ENCODE assay signal across 8 cellular contexts in genomic region chr11:95092549-95093324, GRCh38. TPM values are rescaled to one million over a fixed set of nuclear protein-coding genes. Genes with fewer than 3 reads are reported as not detected.
DNase-seq lines count a peak whose midpoint lies in the region; TF ChIP-seq lines count a peak whose summit lies in the region.

No MANE protein-coding gene starts in this region.

- H4K20me1 ChIP-seq in neural cell (ENCODE audit: insufficient read depth): no peaks in the 10 kb centered on the region

- DNase-seq in stimulated activated CD4-positive, alpha-beta T cell treated with anti-CD3 and anti-CD28 coated beads, Interleukin-12 subunit alpha, Interleukin-12 subunit beta, amount 100 ng/mL, for 48 hours (ENCODE audit: low read depth in 2 of 3, low spot score in 1 of 3): peak in 2 of 3 donors; percentile 23 to 26
- DNase-seq in stimulated activated CD4-positive, alpha-beta T cell treated with anti-CD3 and anti-CD28 coated beads, Interleukin-12 subunit alpha, Interleukin-12 subunit beta, amount 100 ng/mL, for 4 hours: no peak
- DNase-seq in RWPE1 (ENCODE audit: low spot score) (peak; percentile 37), colonic mucosa (peak; percentile 83), NCI-H1930 (lab: John Stamatoyannopoulos, UW) (no peak), putamen (ENCODE audit: low spot score) (no peak)
- no peak for DNase-seq in activated CD4-positive, CD25-positive, alpha-beta regulatory T cell (lab: John Stamatoyannopoulos, UW)

- H3K27ac ChIP-seq in RWPE1 (peak overlapping the region; percentile 18; the same call in 1 of the 2 replicates), colonic mucosa (peak overlapping the region; percentile 75), neural cell (ENCODE audit: low read length) (no peak overlapping the region)

- no peak for TF ChIP-seq EP300 in neural cell (conservative IDR thresholded peaks at IDR 0.05; ENCODE audit: poor library complexity, severe bottlenecking)

- CTCF ChIA-PET in RWPE1 (lab: Yijun Ruan, JAX): interaction anchor here (0.7 to 1.5 kb wide), 5 partner anchors 11 to 32 kb away, joined by 3 to 6 read pairs (median 3); no protein-coding TSS in a partner anchor

- H3K4me2 ChIP-seq in neural cell (ENCODE audit: low read length): no peak overlapping the region

- H3K4me3 ChIP-seq in colonic mucosa (no peak overlapping the region), neural cell (ENCODE audit: low read length) (no peak overlapping the region)

- H3K9me2 ChIP-seq in neural cell (ENCODE audit: insufficient read depth, low read length): no peaks in the 10 kb centered on the region

- H3K27me3 ChIP-seq in colonic mucosa (no peaks in the 10 kb centered on the region), neural cell (ENCODE audit: insufficient read depth, low read depth, low read length) (no peaks in the 10 kb centered on the region)

- H2AFZ ChIP-seq in neural cell (ENCODE audit: low read depth, low read length): no peak overlapping the region

- no peaks in the 10 kb centered on the region for H3K79me2 ChIP-seq in neural cell (replicated peaks; ENCODE audit: insufficient read depth, low read length)

- no peak for TF ChIP-seq RAD21 in neural cell (conservative IDR thresholded peaks at IDR 0.05)

- H3K9ac ChIP-seq in colonic mucosa (ENCODE audit: low read depth in 2 of 2, low read length in 2 of 2) (peak overlapping the region in 1 of 2 donors; percentile 66), neural cell (ENCODE audit: low read length) (no peak overlapping the region)

- H3F3A ChIP-seq in neural cell (ENCODE audit: insufficient read depth, low read length, poor library complexity, severe bottlenecking): peaks cover 9% of the 10 kb centered on the region

- H3K9me3 ChIP-seq in colonic mucosa: no peaks in the 10 kb centered on the region
- no peaks in the 10 kb centered on the region for H3K9me3 ChIP-seq in neural cell (ENCODE audit: low read length)

- peaks cover 26% of the 10 kb centered on the region for H3K4me1 ChIP-seq in colonic mucosa

- H3K36me3 ChIP-seq in colonic mucosa: no peaks in the 10 kb centered on the region
- no peaks in the 10 kb centered on the region for H3K36me3 ChIP-seq in neural cell (ENCODE audit: insufficient read depth, low read length)

- intact Hi-C loops in colonic mucosa (cut with DNase I): no loop called here

- POLR2A ChIA-PET in RWPE1 (lab: Yijun Ruan, JAX; ENCODE audit: low non-redundant PET): interaction anchor here (0.6 kb wide), 1 partner anchor 1292 kb away, joined by 3 read pairs; no protein-coding TSS in a partner anchor

- TF ChIP-seq CTCF in RWPE1 (conservative IDR thresholded peaks at IDR 0.05; ENCODE audit: low read depth) (no peak; the same call in 1 of the 2 replicates), colonic mucosa (IDR thresholded peaks at IDR 0.05) (peak; percentile 42), neural cell (IDR thresholded peaks at IDR 0.05; ENCODE audit: poor library complexity, severe bottlenecking) (peak; percentile 22)

TF ChIP-seq in neural cell, 6 proteins besides CTCF, POLR2A, EP300 and RAD21:
- TF ChIP-seq TAF1 (IDR thresholded peaks at IDR 0.05; ENCODE audit: low read depth) (no peak), MXI1 (conservative IDR thresholded peaks at IDR 0.05; ENCODE audit: poor library complexity, severe bottlenecking) (no peak), POLR2AphosphoS5 (IDR thresholded peaks at IDR 0.05) (no peak), EZH2 (IDR thresholded peaks at IDR 0.05; ENCODE audit: borderline replicate concordance, insufficient read depth, low read length, poor library complexity, severe bottlenecking) (no peak), REST (IDR thresholded peaks at IDR 0.05; ENCODE audit: borderline replicate concordance) (no peak), SMC3 (conservative IDR thresholded peaks at IDR 0.05; ENCODE audit: poor library complexity) (no peak)

RNA-seq across cellular contexts. Expression of gene ENDOD1, which starts 3.1 kb away (rescaled TPM):
- total RNA-seq in colonic mucosa: 10 to 100 TPM; 68.1 to 71.8 TPM
- polyA plus RNA-seq in neural cell: 3.1 and 4.9 TPM in 2 replicates
- 10.7 and 14.6 TPM in 2 replicates for polyA minus RNA-seq in neural cell

RNA-seq across cellular contexts. Expression of gene SRSF8, which starts 26.0 kb away (rescaled TPM):
- total RNA-seq in colonic mucosa: 10 to 100 TPM; 39.4 to 43.4 TPM
- polyA plus RNA-seq in neural cell: 44.6 and 54.6 TPM in 2 replicates
- polyA minus RNA-seq in neural cell: 41.7 and 43.3 TPM in 2 replicates

RNA-seq across cellular contexts. Expression of gene KDM4F, which starts 43.5 kb away (rescaled TPM):
- not detected for total RNA-seq in colonic mucosa
- not detected in 2 replicates for polyA plus RNA-seq in neural cell
- not detected in 2 replicates for polyA minus RNA-seq in neural cell

Comparison
In these comparisons a context has a peak if more than half of its experiments do, and no peak if none do; other contexts are left out.
1. DNase-seq: peak in stimulated activated CD4-positive, alpha-beta T cell treated with anti-CD3 and anti-CD28 coated beads, Interleukin-12 subunit alpha, Interleukin-12 subunit beta, amount 100 ng/mL, for 48 hours (2 of 3), RWPE1 (single experiment) and colonic mucosa (single experiment); none in stimulated activated CD4-positive, alpha-beta T cell treated with anti-CD3 and anti-CD28 coated beads, Interleukin-12 subunit alpha, Interleukin-12 subunit beta, amount 100 ng/mL, for 4 hours (single experiment), NCI-H1930 (0 of 2), putamen (single experiment) and activated CD4-positive, CD25-positive, alpha-beta regulatory T cell (0 of 4).